In the genomic region with DNA sequence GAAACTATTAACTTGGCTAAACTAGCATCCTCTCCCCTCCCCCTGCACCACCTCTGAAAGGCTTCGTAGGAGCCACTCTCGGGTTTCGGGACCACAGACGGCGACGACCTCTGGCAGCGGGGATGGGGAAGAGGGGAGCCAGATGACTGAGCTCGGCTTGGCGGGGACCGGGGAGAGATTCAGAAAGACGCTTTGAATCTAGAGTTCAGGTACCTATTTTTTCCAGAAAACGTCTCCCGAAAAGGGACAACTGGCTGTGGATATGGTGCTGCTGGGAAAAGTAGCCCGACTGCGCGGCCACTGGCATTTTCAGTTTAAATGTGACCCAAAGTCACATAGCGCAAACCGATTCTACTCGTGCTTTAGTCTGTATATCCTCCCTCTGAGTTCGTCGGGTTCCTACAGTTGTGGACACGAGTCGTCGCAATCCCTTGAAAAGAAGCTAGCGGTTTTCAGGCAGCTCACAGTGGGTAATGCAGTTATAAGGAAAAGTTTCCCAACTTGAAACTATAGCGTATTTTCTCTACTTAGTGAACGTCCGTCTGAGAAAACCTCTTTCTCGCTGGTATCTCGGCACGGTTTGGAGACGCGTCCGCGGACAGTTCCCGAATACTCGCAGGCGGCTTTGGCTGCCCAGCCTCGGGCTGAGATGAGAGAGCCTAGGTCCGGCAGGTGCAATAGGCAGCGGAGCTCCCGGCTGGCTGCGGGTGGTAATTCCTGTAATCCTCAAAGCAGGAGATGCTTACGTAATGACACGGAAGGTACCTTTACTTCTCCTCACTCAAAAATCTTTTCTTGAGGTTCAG, we compare ENCODE assay signal across 1 cellular context.
TF ChIP-seq lines count a peak whose summit lies in the region.

No MANE protein-coding gene starts in this region.

TF ChIP-seq in GM12878, 131 proteins besides CTCF, POLR2A, EP300 and RAD21 (continued from another document):
- TF ChIP-seq, protein P1, sequence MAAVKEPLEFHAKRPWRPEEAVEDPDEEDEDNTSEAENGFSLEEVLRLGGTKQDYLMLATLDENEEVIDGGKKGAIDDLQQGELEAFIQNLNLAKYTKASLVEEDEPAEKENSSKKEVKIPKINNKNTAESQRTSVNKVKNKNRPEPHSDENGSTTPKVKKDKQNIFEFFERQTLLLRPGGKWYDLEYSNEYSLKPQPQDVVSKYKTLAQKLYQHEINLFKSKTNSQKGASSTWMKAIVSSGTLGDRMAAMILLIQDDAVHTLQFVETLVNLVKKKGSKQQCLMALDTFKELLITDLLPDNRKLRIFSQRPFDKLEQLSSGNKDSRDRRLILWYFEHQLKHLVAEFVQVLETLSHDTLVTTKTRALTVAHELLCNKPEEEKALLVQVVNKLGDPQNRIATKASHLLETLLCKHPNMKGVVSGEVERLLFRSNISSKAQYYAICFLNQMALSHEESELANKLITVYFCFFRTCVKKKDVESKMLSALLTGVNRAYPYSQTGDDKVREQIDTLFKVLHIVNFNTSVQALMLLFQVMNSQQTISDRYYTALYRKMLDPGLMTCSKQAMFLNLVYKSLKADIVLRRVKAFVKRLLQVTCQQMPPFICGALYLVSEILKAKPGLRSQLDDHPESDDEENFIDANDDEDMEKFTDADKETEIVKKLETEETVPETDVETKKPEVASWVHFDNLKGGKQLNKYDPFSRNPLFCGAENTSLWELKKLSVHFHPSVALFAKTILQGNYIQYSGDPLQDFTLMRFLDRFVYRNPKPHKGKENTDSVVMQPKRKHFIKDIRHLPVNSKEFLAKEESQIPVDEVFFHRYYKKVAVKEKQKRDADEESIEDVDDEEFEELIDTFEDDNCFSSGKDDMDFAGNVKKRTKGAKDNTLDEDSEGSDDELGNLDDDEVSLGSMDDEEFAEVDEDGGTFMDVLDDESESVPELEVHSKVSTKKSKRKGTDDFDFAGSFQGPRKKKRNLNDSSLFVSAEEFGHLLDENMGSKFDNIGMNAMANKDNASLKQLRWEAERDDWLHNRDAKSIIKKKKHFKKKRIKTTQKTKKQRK (IDR thresholded peaks at IDR 0.05; ENCODE audit: low read depth, low read length) = no peak
- 0 out of 2 replicates have a peak, but pooled peaks have one; percentile 7 for TF ChIP-seq IKZF1 (conservative IDR thresholded peaks at IDR 0.05)
TF ChIP-seq in GM12878: peak in this region for 3.
